In genomic region chr9:134682651-134683364, GRCh38 we compare ENCODE assay signal across 18 cellular contexts. TPM values are rescaled to one million over a fixed set of nuclear protein-coding genes. Genes with fewer than 3 reads are reported as not detected.
DNase-seq lines count a peak whose midpoint lies in the region; ATAC-seq and TF ChIP-seq lines count a peak whose summit lies in the region.
"Had no signal": no experiment of that assay in that cellular context is flagged by ENCODE, and none has a peak within 500 bp of the region (broad histone marks: within the 10 kb centered on the region; RNA-seq: fewer than 3 reads in every experiment).

No MANE protein-coding gene starts in this region.

- H3K9me3 ChIP-seq in heart left ventricle, result no peaks in the 10 kb centered on the region
- H3K9me3 ChIP-seq in spleen, result no peaks in the 10 kb centered on the region
- H3K9me3 ChIP-seq: HAP-1 had no signal

- WGBS in heart left ventricle, 4 donors, result 80 to 88% (median 85%) methylated on average over 23 to 25 of the region's 25 CpGs
- WGBS in spleen, 5 donors, result 52 to 78% (median 66%) methylated on average over 23 to 25 of the region's 25 CpGs

- TF ChIP-seq CTCF in heart left ventricle (IDR thresholded peaks at IDR 0.05) (no peak), spleen (IDR thresholded peaks at IDR 0.05 in 8 of 11, conservative IDR thresholded peaks at IDR 0.05 in 3 of 11) (no peak)

- no peaks in the 10 kb centered on the region for H3K27me3 ChIP-seq in heart left ventricle
- H3K27me3 ChIP-seq in spleen (replicated peaks in 1 of 7), result no peaks in the 10 kb centered on the region
- H3K27me3 ChIP-seq: BLaER1 had no signal

- H3K27ac ChIP-seq in heart left ventricle (no peak overlapping the region), spleen (no peak overlapping the region)
- H3K27ac ChIP-seq: 22Rv1, BLaER1 had no signal

- peaks cover 0 to 31% (median 10%) of the 10 kb centered on the region in 12 donors for H3K4me1 ChIP-seq in heart left ventricle
- H3K4me1 ChIP-seq in spleen, result peaks cover 0 to 30% (median 12%) of the 10 kb centered on the region in 6 donors
- H3K4me1 ChIP-seq: HAP-1 had no signal

- no peak overlapping the region for H3K4me3 ChIP-seq in heart left ventricle
- H3K4me3 ChIP-seq in spleen, result no peak overlapping the region
- H3K4me3 ChIP-seq: BLaER1, HAP-1 had no signal

- TF ChIP-seq POLR2A in heart left ventricle (IDR thresholded peaks at IDR 0.05), result no peak
- TF ChIP-seq POLR2A in spleen (IDR thresholded peaks at IDR 0.05), result no peak

- ATAC-seq in Right ventricle myocardium inferior (no peak), heart left ventricle (no peak)

- no peaks in the 10 kb centered on the region for H3K36me3 ChIP-seq in heart left ventricle
- no peaks in the 10 kb centered on the region for H3K36me3 ChIP-seq in spleen
- H3K36me3 ChIP-seq: HAP-1 had no signal

- peak; percentile 47 for DNase-seq in Right ventricle myocardium inferior (ENCODE audit: missing footprints)
- DNase-seq in heart left ventricle, result no peak
- peak; percentile 46 for DNase-seq in left kidney (ENCODE audit: low read depth, low spot score)
- peak; percentile 47 for DNase-seq in spleen
- DNase-seq in DMS79 (lab: John Stamatoyannopoulos, UW), result no peak
- no peak for DNase-seq in NCI-H2107 treated with DMSO at 0.1 percent for 48 hours (lab: John Stamatoyannopoulos, UW; ENCODE audit: unreplicated experiment)
- DNase-seq in D341Med (ENCODE audit: low spot score), result no peak
- DNase-seq in stimulated activated CD4-positive, alpha-beta T cell treated with anti-CD3 and anti-CD28 coated beads, Interleukin-1b, Interleukin-23, amount 100 ng/mL, for 48 hours, result no peak
- DNase-seq: IMR-90, Kasumi-1, NCI-H1105 treated with DMSO at 0.1 percent for 48 hours, NCI-H187, NCI-H446 treated with DMSO at 0.1 percent for 48 hours, NCI-H748 treated with DMSO at 0.1 percent for 48 hours, SHP77 treated with DMSO at 0.1 percent for 48 hours had no signal

- intact Hi-C loops in Right ventricle myocardium inferior (cut with DNase I) (no loop called here), heart left ventricle (cut with DNase I) (loop anchor here in 1 of 10 donors (10.0 kb wide), 1 partner anchor 1008 kb away; no protein-coding TSS in a partner anchor), spleen (cut with DNase I; ENCODE audit: low total_unique reads) (no loop called here)

RNA-seq across cellular contexts. Expression of gene COL5A1, which starts 41.2 kb away (rescaled TPM):
- total RNA-seq in Right ventricle myocardium inferior (18.7 TPM), heart left ventricle (10 to 100 TPM in 7 of 9 donors, 1 to 10 TPM in 2; 7.6 to 91.3 (median 13.4) TPM), spleen (10 to 100 TPM; 14.6 to 50.6 (median 28.9) TPM)
- polyA plus RNA-seq in heart left ventricle (10 to 100 TPM in 1 of 2 donors, 1 to 10 TPM in 1; 8.5 to 18.9 TPM), spleen (10 to 100 TPM in 1 of 3 donors, 1 to 10 TPM in 2; 2.6 to 12.2 (median 3.1) TPM)

Comparison
In these comparisons a context has a peak if more than half of its experiments do, and no peak if none do; other contexts are left out.
1. DNase-seq: peak in Right ventricle myocardium inferior (single experiment), left kidney (single experiment) and spleen (single experiment); none in heart left ventricle (0 of 5), DMS79 (single experiment), NCI-H2107 treated with DMSO at 0.1 percent for 48 hours (single experiment), D341Med (single experiment) and stimulated activated CD4-positive, alpha-beta T cell treated with anti-CD3 and anti-CD28 coated beads, Interleukin-1b, Interleukin-23, amount 100 ng/mL, for 48 hours (single experiment).